ENCODE assay signal across 18 cellular contexts in genomic region chr10:128877936-128878335, GRCh38.
DNase-seq lines count a peak whose midpoint lies in the region; ATAC-seq, FAIRE-seq and TF ChIP-seq lines count a peak whose summit lies in the region.
"Had no signal": no experiment of that assay in that cellular context is flagged by ENCODE, and none has a peak within 500 bp of the region (broad histone marks: within the 10 kb centered on the region; RNA-seq: fewer than 3 reads in every experiment).

No MANE protein-coding gene starts in this region.

- TF ChIP-seq CTCF in coronary artery (IDR thresholded peaks at IDR 0.05) (no peak), H1 (IDR thresholded peaks at IDR 0.05; ENCODE audit: control extremely low read depth in 1 of 3, insufficient read depth in 1 of 3, low read depth in 1 of 3, low read length in 3 of 3) (no peak), osteocyte (IDR thresholded peaks at IDR 0.05) (no peak), type B pancreatic cell (conservative IDR thresholded peaks at IDR 0.05) (no peak)

- no peaks in the 10 kb centered on the region for H3K79me2 ChIP-seq in H1 (ENCODE audit: control insufficient read depth in 1 of 2, insufficient read depth in 2 of 2, low read length in 2 of 2)

- no peak overlapping the region for H4K5ac ChIP-seq in H1 (ENCODE audit: insufficient read length, low read depth, low read length)

- H4K20me1 ChIP-seq in H1 (replicated peaks in 1 of 2; ENCODE audit: control insufficient read depth in 1 of 2, insufficient read depth in 2 of 2, low read length in 2 of 2) = no peaks in the 10 kb centered on the region

- no peak for TF ChIP-seq POLR2A in H1 (IDR thresholded peaks at IDR 0.05; ENCODE audit: control extremely low read depth in 1 of 2, low read depth in 2 of 2, low read length in 2 of 2)

- H3K36me3 Mint-ChIP-seq in osteocyte (ENCODE audit: unreplicated experiment) (no peaks in the 10 kb centered on the region), type B pancreatic cell (no peaks in the 10 kb centered on the region)
- H3K36me3 Mint-ChIP-seq: CD4-positive, alpha-beta memory T cell had no signal

- no peak overlapping the region for H3K9ac ChIP-seq in H1 (replicated peaks in 1 of 4; ENCODE audit: extremely low read depth in 1 of 4, low read depth in 3 of 4, low read length in 3 of 4)

- H3K27ac Mint-ChIP-seq in osteocyte (ENCODE audit: unreplicated experiment) (no peak overlapping the region), type B pancreatic cell (no peak overlapping the region)
- H3K27ac Mint-ChIP-seq: CD4-positive, alpha-beta memory T cell had no signal

- H3K23ac ChIP-seq in H1 (ENCODE audit: insufficient read length) = no peak overlapping the region

- no peak for TF ChIP-seq EP300 in H1 (IDR thresholded peaks at IDR 0.05; ENCODE audit: borderline replicate concordance in 1 of 2, low read depth in 2 of 2, low read length in 2 of 2)

- H2BK12ac ChIP-seq in H1 (ENCODE audit: low read depth, low read length) = no peak overlapping the region

- H3K9me3 Mint-ChIP-seq in osteocyte (ENCODE audit: unreplicated experiment) (peaks cover 67% of the 10 kb centered on the region), type B pancreatic cell (no peaks in the 10 kb centered on the region)

- 95% methylated on average over 7 of the region's 7 CpGs; no CpG with 5 or more reads in 1 of the 2 experiments for WGBS in H1 (ENCODE audit: extremely low coverage in 1 of 2, insufficient coverage in 1 of 2, insufficient read length in 1 of 2, insufficient replicate concordance in 2 of 2, low coverage in 1 of 2, low lambda C conversion rate in 2 of 2, missing lambda C conversion rate in 1 of 2), 2 experiments

- DNase-seq in coronary artery (ENCODE audit: low spot score) (peak; percentile 49), H1 (ENCODE audit: low read depth in 1 of 2, low spot score in 2 of 2) (no peak), osteocyte (ENCODE audit: extremely low spot score, unreplicated experiment) (peak; percentile 53), type B pancreatic cell (ENCODE audit: extremely low spot score, unreplicated experiment) (peak; percentile 40), NCI-H2227 (lab: John Stamatoyannopoulos, UW; ENCODE audit: unreplicated experiment) (no peak)
- DNase-seq: C1 segment of cervical spinal cord; Calu3; CD4-positive, alpha-beta memory T cell; COR-L47; DMS153; DND-41; GDM1; GOT3; H7; HCEC 1CT had no signal

- no peak overlapping the region for H3K14ac ChIP-seq in H1 (ENCODE audit: insufficient read length)

- TF ChIP-seq RAD21 in H1 (IDR thresholded peaks at IDR 0.05 in 1 of 2, conservative IDR thresholded peaks at IDR 0.05 in 1 of 2; ENCODE audit: low read depth in 2 of 2, low read length in 2 of 2) = no peak

- H3K4me1 ChIP-seq in H1 (replicated peaks in 1 of 4; ENCODE audit: control insufficient read depth in 3 of 4, insufficient read depth in 4 of 4, low read length in 3 of 4) = no peaks in the 10 kb centered on the region

- no peak overlapping the region for H3K18ac ChIP-seq in H1 (ENCODE audit: extremely low read depth, low read length)

- no peaks in the 10 kb centered on the region for H3K23me2 ChIP-seq in H1 (ENCODE audit: low read depth, low read length)

- H2AK5ac ChIP-seq in H1 (ENCODE audit: low read depth, low read length) = no peak overlapping the region

- no peak overlapping the region for H2BK15ac ChIP-seq in H1 (ENCODE audit: low read length)

- no peaks in the 10 kb centered on the region for H3K4me1 Mint-ChIP-seq in osteocyte (ENCODE audit: unreplicated experiment)
- no peaks in the 10 kb centered on the region for H3K4me1 Mint-ChIP-seq in type B pancreatic cell (ENCODE audit: unreplicated experiment)
- H3K4me1 Mint-ChIP-seq: CD4-positive, alpha-beta memory T cell had no signal

- no peak overlapping the region for H3K4ac ChIP-seq in H1 (replicated peaks; ENCODE audit: insufficient read length, low read depth, low read length)

- no peak overlapping the region for H2AFZ ChIP-seq in H1 (ENCODE audit: low read length)

- H2BK120ac ChIP-seq in H1 (replicated peaks; ENCODE audit: low read depth, low read length) = no peak overlapping the region

- no peaks in the 10 kb centered on the region for H3K36me3 ChIP-seq in H1 (ENCODE audit: control insufficient read depth in 2 of 4, insufficient read depth in 4 of 4, low read length in 3 of 4)

- H3K79me1 ChIP-seq in H1 (ENCODE audit: low read depth, low read length) = no peaks in the 10 kb centered on the region

- no peaks in the 10 kb centered on the region for H3K27me3 Mint-ChIP-seq in osteocyte (ENCODE audit: unreplicated experiment)
- peaks cover 11% of the 10 kb centered on the region for H3K27me3 Mint-ChIP-seq in type B pancreatic cell

- ATAC-seq in GM19023 (IDR thresholded peaks at IDR 0.05; ENCODE audit: unreplicated experiment) (no peak), GM18907 (IDR thresholded peaks at IDR 0.05; ENCODE audit: unreplicated experiment) (no peak)
- ATAC-seq: GM12878 had no signal

- no peaks in the 10 kb centered on the region for H3K9me3 ChIP-seq in H1 (ENCODE audit: insufficient read depth in 2 of 2, low read depth in 1 of 2, low read length in 1 of 2)

- H3K56ac ChIP-seq in H1 (replicated peaks; ENCODE audit: insufficient read length, low read depth, low read length) = no peak overlapping the region

- H4K91ac ChIP-seq in H1 (replicated peaks; ENCODE audit: insufficient read length, low read length) = no peak overlapping the region

- no peak overlapping the region for H2BK20ac ChIP-seq in H1 (ENCODE audit: low read length)

- 0 out of 2 replicates have a peak overlapping the region, but pooled peaks have one; percentile 19 for H4K8ac ChIP-seq in H1 (ENCODE audit: extremely low read depth, insufficient read depth, low read length)

- H3K27ac ChIP-seq in coronary artery = no peak overlapping the region
- no peak overlapping the region for H3K27ac ChIP-seq in H1 (ENCODE audit: low read depth, low read length)

- no peaks in the 10 kb centered on the region for H3K27me3 ChIP-seq in H1 (replicated peaks in 1 of 4; ENCODE audit: control insufficient read depth in 3 of 4, extremely low read depth in 1 of 4, insufficient read depth in 3 of 4, low read length in 3 of 4)

- no peak overlapping the region for H2BK5ac ChIP-seq in H1 (ENCODE audit: low read depth, low read length)

- POLR2A ChIA-PET in H1 (lab: Charles Lee; ENCODE audit: partially characterized antibody) = no interaction called here

- H3K4me2 ChIP-seq in H1 (ENCODE audit: insufficient read depth in 1 of 2, low read depth in 2 of 2, low read length in 2 of 2) = no peak overlapping the region

- H3K4me3 ChIP-seq in coronary artery (no peak overlapping the region), H1 (ENCODE audit: extremely low read depth in 1 of 4, insufficient read depth in 2 of 4, low read depth in 3 of 4, low read length in 4 of 4) (no peak overlapping the region)
- H3K4me3 ChIP-seq: GM12878 had no signal

- CTCF ChIA-PET in H1 (lab: Charles Lee; ENCODE audit: partially characterized antibody) = interaction anchor here (1.2 to 4.7 kb wide), 5 partner anchors 8 to 246 kb away, joined by 3 to 17 read pairs (median 4); no protein-coding TSS in a partner anchor

- FAIRE-seq in H1 (lab: Jason Lieb, UNC) = no peak
- FAIRE-seq: GM12878 had no signal

- H3K4me3 Mint-ChIP-seq in osteocyte (ENCODE audit: unreplicated experiment) (no peak overlapping the region), type B pancreatic cell (no peak overlapping the region)
- H3K4me3 Mint-ChIP-seq: CD4-positive, alpha-beta memory T cell had no signal

TF ChIP-seq in H1, 55 proteins besides CTCF, POLR2A, EP300 and RAD21:
- TF ChIP-seq RXRA (IDR thresholded peaks at IDR 0.05; ENCODE audit: insufficient read depth, low read depth, low read length) (no peak), SP1 (IDR thresholded peaks at IDR 0.05; ENCODE audit: low read depth, low read length) (no peak), PHF8 (conservative IDR thresholded peaks at IDR 0.05; ENCODE audit: low read depth, low read length) (no peak), EZH2 (IDR thresholded peaks at IDR 0.05; ENCODE audit: low read depth, low read length, severe bottlenecking) (no peak), SUZ12 (IDR thresholded peaks at IDR 0.05; ENCODE audit: low read length) (no peak), ZNF274 (IDR thresholded peaks at IDR 0.05; ENCODE audit: borderline replicate concordance, extremely low read depth, low read length) (no peak), TCF12 (IDR thresholded peaks at IDR 0.05; ENCODE audit: low read depth, low read length) (no peak), RNF2 (IDR thresholded peaks at IDR 0.05; ENCODE audit: borderline replicate concordance, low read depth, low read length, missing control alignments, poor library complexity, severe bottlenecking) (no peak), SP2 (IDR thresholded peaks at IDR 0.05; ENCODE audit: low read length) (no peak), SRF (IDR thresholded peaks at IDR 0.05; ENCODE audit: low read depth, low read length) (no peak), NANOG (IDR thresholded peaks at IDR 0.05; ENCODE audit: insufficient read depth, low read depth, low read length, poor library complexity, severe bottlenecking) (no peak), HDAC2 (IDR thresholded peaks at IDR 0.05; ENCODE audit: borderline replicate concordance in 1 of 2, low read depth in 2 of 2, low read length in 2 of 2) (no peak), CBX8 (IDR thresholded peaks at IDR 0.05; ENCODE audit: borderline replicate concordance, low read depth, low read length) (no peak), KDM4A (IDR thresholded peaks at IDR 0.05; ENCODE audit: low read depth, low read length, severe bottlenecking) (no peak), SIRT6 (IDR thresholded peaks at IDR 0.05; ENCODE audit: low read length) (no peak), RFX5 (IDR thresholded peaks at IDR 0.05; ENCODE audit: borderline replicate concordance, low read depth, low read length) (no peak)

Comparison
In these comparisons a context has a peak if more than half of its experiments do, and no peak if none do; other contexts are left out.
1. DNase-seq: peak in coronary artery (single experiment), osteocyte (single experiment) and type B pancreatic cell (single experiment); none in H1 (0 of 2) and NCI-H2227 (single experiment).